In genomic region chrX:9746148-9746880, GRCh38 we compare ENCODE assay signal across 12 cellular contexts. TPM values are rescaled to one million over a fixed set of nuclear protein-coding genes. Genes with fewer than 3 reads are reported as not detected.
DNase-seq lines count a peak whose midpoint lies in the region; FAIRE-seq and TF ChIP-seq lines count a peak whose summit lies in the region.
"Had no signal": no experiment of that assay in that cellular context is flagged by ENCODE, and none has a peak within 500 bp of the region (broad histone marks: within the 10 kb centered on the region; RNA-seq: fewer than 3 reads in every experiment).

No MANE protein-coding gene starts in this region.

- H3K4me1 Mint-ChIP-seq in nephron progenitor cell = peaks cover 22% of the 10 kb centered on the region

- no peaks in the 10 kb centered on the region for H3K36me3 ChIP-seq in endothelial cell of umbilical vein (ENCODE audit: control insufficient read depth in 2 of 2, extremely low read depth in 1 of 2, insufficient read depth in 2 of 2, low read length in 2 of 2)

- peak; percentile 80 for FAIRE-seq in endothelial cell of umbilical vein (lab: Jason Lieb, UNC)

- dilution Hi-C loops in endothelial cell of umbilical vein (cut with MboI; ENCODE audit: extremely low pct_ligation_motif_present, low sequenced_read_pairs) = no loop called here

- peak overlapping the region; percentile 92 for H3K9ac ChIP-seq in endothelial cell of umbilical vein (replicated peaks; ENCODE audit: extremely low read depth, insufficient read depth, low read length)

- H3K27ac Mint-ChIP-seq in nephron progenitor cell = peak overlapping the region; percentile 85

- TF ChIP-seq POLR2A in endothelial cell of umbilical vein (IDR thresholded peaks at IDR 0.05; ENCODE audit: low read depth, low read length) = no peak

- peaks cover 46% of the 10 kb centered on the region for H3K9me3 Mint-ChIP-seq in nephron progenitor cell

- H3K9me1 ChIP-seq in endothelial cell of umbilical vein (replicated peaks; ENCODE audit: control insufficient read depth, extremely low read depth, insufficient read depth, low read length) = no peaks in the 10 kb centered on the region

- peak overlapping the region; percentile 65 for H3K4me2 ChIP-seq in endothelial cell of umbilical vein (ENCODE audit: insufficient read depth, low read length)

- TSS peak; percentile 75 for BruUV-seq in endothelial cell of umbilical vein (replicated peaks; lab: Mats Ljungman, UMichigan)

- H3K9me3 ChIP-seq in endothelial cell of umbilical vein (replicated peaks; ENCODE audit: control insufficient read depth, insufficient read depth, low read length) = no peaks in the 10 kb centered on the region

- H4K20me1 ChIP-seq in endothelial cell of umbilical vein (replicated peaks; ENCODE audit: control insufficient read depth, extremely low read depth, insufficient read depth, low read length) = no peaks in the 10 kb centered on the region

- no peaks in the 10 kb centered on the region for H3K27me3 ChIP-seq in endothelial cell of umbilical vein (ENCODE audit: control insufficient read depth in 2 of 2, insufficient read depth in 2 of 2, low read length in 2 of 2)

- peak overlapping the region; percentile 11 for H3K4me3 Mint-ChIP-seq in nephron progenitor cell

- TF ChIP-seq CTCF in endothelial cell of umbilical vein (IDR thresholded peaks at IDR 0.05; ENCODE audit: extremely low read depth in 1 of 2, insufficient read depth in 1 of 2, low read depth in 1 of 2, low read length in 2 of 2) = no peak
- TF ChIP-seq CTCF in nephron progenitor cell (IDR thresholded peaks at IDR 0.05) = no peak

- H3K27ac ChIP-seq in endothelial cell of umbilical vein (ENCODE audit: insufficient read depth, low read depth, low read length) (peak overlapping the region; percentile 99), substantia nigra (ENCODE audit: low read depth, low read length, poor library complexity, severe bottlenecking) (no peak overlapping the region)

- H3K27me3 Mint-ChIP-seq in nephron progenitor cell (ENCODE audit: low read depth, poor library complexity) = no peaks in the 10 kb centered on the region

- H3K79me2 ChIP-seq in endothelial cell of umbilical vein (ENCODE audit: control insufficient read depth, insufficient read depth, low read length) = no peaks in the 10 kb centered on the region

- POLR2A ChIA-PET in endothelial cell of umbilical vein (lab: Charles Lee) = interaction anchor here (0.7 to 1.1 kb wide), 2 partner anchors 16 to 18 kb away, joined by 3 to 7 read pairs; no protein-coding TSS in a partner anchor

- H3K36me3 Mint-ChIP-seq in nephron progenitor cell (ENCODE audit: low read depth) = peaks cover 19% of the 10 kb centered on the region

- peaks cover 32% of the 10 kb centered on the region for H3K4me1 ChIP-seq in endothelial cell of umbilical vein (ENCODE audit: control insufficient read depth, extremely low read depth, insufficient read depth, low read length)

- peak; percentile 7 for DNase-seq in GM04504 (ENCODE audit: low read depth)
- peak; percentile 46 for DNase-seq in NOMO-1 treated with dmso at 0.1 percent for 144 hours (lab: John Stamatoyannopoulos, UW; ENCODE audit: unreplicated experiment)
- peak; percentile 92 for DNase-seq in endothelial cell of umbilical vein (ENCODE audit: low read depth, low spot score)
- no peak for DNase-seq in nephron progenitor cell
- no peak for DNase-seq in substantia nigra (lab: John Stamatoyannopoulos, UW)
- DNase-seq in DMS 273 treated with DMSO at 0.1 percent for 48 hours (lab: John Stamatoyannopoulos, UW) = no peak
- DNase-seq in NCI-H187 treated with DMSO at 0.1 percent for 48 hours (lab: John Stamatoyannopoulos, UW) = no peak
- DNase-seq in stimulated activated CD4-positive, alpha-beta T cell treated with anti-CD3 and anti-CD28 coated beads, Interleukin-2, amount 100 ng/mL, for 24 hours = no peak
- DNase-seq: activated effector memory CD4-positive, alpha-beta T cell treated with Interleukin-2 at 50 U/mL for 16 hours; DMS53; naive B cell; NCI-H345 had no signal

- H3K4me3 ChIP-seq in endothelial cell of umbilical vein (replicated peaks in 1 of 3; ENCODE audit: insufficient read depth in 1 of 3, low read depth in 1 of 3, low read length in 3 of 3) = peak overlapping the region in 1 of 3 experiments; percentile 13

- intact Hi-C loops in endothelial cell of umbilical vein (cut with micrococcal nuclease) = loop anchor here (1.0 to 5.0 kb wide), 7 partner anchors 24 to 264 kb away; no protein-coding TSS in a partner anchor

- no peak overlapping the region for H2AFZ ChIP-seq in endothelial cell of umbilical vein (ENCODE audit: low read depth, low read length)

- CTCF ChIA-PET in endothelial cell of umbilical vein (lab: Charles Lee) = interaction anchor here (0.7 to 2.3 kb wide), 3 partner anchors 12 to 373 kb away, joined by 3 to 7 read pairs (median 3); no protein-coding TSS in a partner anchor

TF ChIP-seq in endothelial cell of umbilical vein, 7 proteins besides CTCF, POLR2A, EP300 and RAD21:
- TF ChIP-seq EZH2 (IDR thresholded peaks at IDR 0.05; ENCODE audit: borderline replicate concordance, low read depth, low read length, severe bottlenecking) (no peak), POLR2AphosphoS5 (IDR thresholded peaks at IDR 0.05; ENCODE audit: insufficient read depth, low read depth, low read length) (peak; percentile 49), JUN (IDR thresholded peaks at IDR 0.05; ENCODE audit: borderline replicate concordance, insufficient read depth, insufficient read length, low read depth) (peak; percentile 88), GATA2 (IDR thresholded peaks at IDR 0.05; ENCODE audit: insufficient read depth, insufficient read length, low read depth, low read length) (peak; percentile 87), FOS (IDR thresholded peaks at IDR 0.05; ENCODE audit: borderline replicate concordance, insufficient read depth, low read length) (peak; percentile 78)

RNA-seq across cellular contexts. Expression of gene GPR143, which starts 19.3 kb away (rescaled TPM):
- total RNA-seq in endothelial cell of umbilical vein = 9.3 and 9.7 TPM in 2 replicates
- 17.7 TPM in 2 replicates for polyA plus RNA-seq in endothelial cell of umbilical vein
- 10.7 and 11.1 TPM in 2 replicates for polyA plus RNA-seq in endothelial cell of umbilical vein (2011; cell fraction: cytosol; rRNA removed)
- polyA plus RNA-seq in endothelial cell of umbilical vein (2011; cell fraction: nucleus; rRNA removed) = 9.2 and 9.5 TPM in 2 replicates
- polyA plus RNA-seq in endothelial cell of umbilical vein (2012) = 24.0 and 53.7 TPM in 2 replicates
- polyA minus RNA-seq in endothelial cell of umbilical vein = 14.8 and 31.4 TPM in 2 replicates
- not detected for polyA minus RNA-seq in endothelial cell of umbilical vein (2011; cell fraction: cytosol; rRNA and poly(A)+ RNA removed)
- polyA minus RNA-seq in endothelial cell of umbilical vein (2011; cell fraction: nucleus; rRNA and poly(A)+ RNA removed) = 4.6 and 5.7 TPM in 2 replicates

RNA-seq across cellular contexts. Expression of gene SHROOM2, which starts 39.9 kb away (rescaled TPM):
- 10.4 and 11.8 TPM in 2 replicates for total RNA-seq in endothelial cell of umbilical vein
- 3.7 and 3.8 TPM in 2 replicates for polyA plus RNA-seq in endothelial cell of umbilical vein
- 4.0 and 4.2 TPM in 2 replicates for polyA plus RNA-seq in endothelial cell of umbilical vein (2011; cell fraction: cytosol; rRNA removed)
- polyA plus RNA-seq in endothelial cell of umbilical vein (2011; cell fraction: nucleus; rRNA removed) = 8.2 and 9.5 TPM in 2 replicates
- polyA plus RNA-seq in endothelial cell of umbilical vein (2012) = 7.1 and 7.9 TPM in 2 replicates
- 6.6 and 6.9 TPM in 2 replicates for polyA minus RNA-seq in endothelial cell of umbilical vein
- not detected for polyA minus RNA-seq in endothelial cell of umbilical vein (2011; cell fraction: cytosol; rRNA and poly(A)+ RNA removed)
- polyA minus RNA-seq in endothelial cell of umbilical vein (2011; cell fraction: nucleus; rRNA and poly(A)+ RNA removed) = 9.2 and 10.8 TPM in 2 replicates

Comparison
In these comparisons a context has a peak if more than half of its experiments do, and no peak if none do; other contexts are left out.
1. DNase-seq: peak in GM04504 (single experiment), NOMO-1 treated with dmso at 0.1 percent for 144 hours (single experiment) and endothelial cell of umbilical vein (single experiment); none in nephron progenitor cell (single experiment), substantia nigra (0 of 49), DMS 273 treated with DMSO at 0.1 percent for 48 hours (single experiment), NCI-H187 treated with DMSO at 0.1 percent for 48 hours (single experiment) and stimulated activated CD4-positive, alpha-beta T cell treated with anti-CD3 and anti-CD28 coated beads, Interleukin-2, amount 100 ng/mL, for 24 hours (0 of 2).